ENCODE assay signal across 34 cellular contexts in genomic region chr2:130901061-130901460, GRCh38.
"Had no signal": no experiment of that assay in that cellular context is flagged by ENCODE, and none has a peak within 500 bp of the region (broad histone marks: within the 10 kb centered on the region; RNA-seq: fewer than 3 reads in every experiment).

No MANE protein-coding gene starts in this region.

- H3K4me3 Mint-ChIP-seq: activated B cell treated with CpG ODN at 0.5 μM for 24 hours; activated CD8-positive, alpha-beta memory T cell treated with anti-CD3 and anti-CD28 coated beads, Interleukin-2, amount 10 ng/mL, durations not matched to agents 7 days and 5 days; activated CD8-positive, alpha-beta T cell treated with anti-CD3 and anti-CD28 coated beads, Interleukin-2, amount 10 ng/mL, durations not matched to agents 7 days and 5 days; activated naive CD4-positive, alpha-beta T cell treated with anti-CD3 and anti-CD28 coated beads for 36 hours; activated naive CD4-positive, alpha-beta T cell treated with anti-CD3 and anti-CD28 coated beads, Interleukin-2, amount 50 U/mL, for 24 hours; activated naive CD8-positive, alpha-beta T cell treated with anti-CD3 and anti-CD28 coated beads for 36 hours; activated naive CD8-positive, alpha-beta T cell treated with anti-CD3 and anti-CD28 coated beads, Interleukin-2, amount 50 U/mL, for 24 hours; activated T-helper 1 cell treated with anti-CD3 and anti-CD28 coated beads, Interleukin-12 subunit alpha, Interleukin-12 subunit beta, Interleukin-2, Interleukin-4 antibody, amounts not matched to agents 30 ng/mL and 10 ng/mL and 1 ng/mL, durations not matched to agents 14 hours and 24 hours and 36 hours; brain; T-helper 2 cell treated with Interferon-gamma antibody and Interleukin-4, amounts not matched to agents 5 μg/mL and 100 μg/mL, for 36 hours had no signal

- H3K4me3 ChIP-seq: adrenal gland, ascending aorta, breast epithelium, cardiac muscle cell, colonic mucosa had no signal

- H3K27me3 ChIP-seq: adrenal gland, ascending aorta, breast epithelium, cardiac muscle cell, colonic mucosa had no signal

- H3K4me1 ChIP-seq: adrenal gland, ascending aorta, breast epithelium, colonic mucosa had no signal

- H3K27me3 Mint-ChIP-seq: activated naive CD8-positive, alpha-beta T cell treated with anti-CD3 and anti-CD28 coated beads, Interleukin-2, amount 50 U/mL, for 24 hours had no signal

- H3K4me1 Mint-ChIP-seq: activated B cell treated with CpG ODN at 0.5 μM for 24 hours; activated CD8-positive, alpha-beta memory T cell treated with anti-CD3 and anti-CD28 coated beads, Interleukin-2, amount 10 ng/mL, durations not matched to agents 7 days and 5 days; activated naive CD4-positive, alpha-beta T cell treated with anti-CD3 and anti-CD28 coated beads, Interleukin-2, amount 50 U/mL, for 24 hours; activated naive CD8-positive, alpha-beta T cell treated with anti-CD3 and anti-CD28 coated beads for 36 hours; activated naive CD8-positive, alpha-beta T cell treated with anti-CD3 and anti-CD28 coated beads, Interleukin-2, amount 50 U/mL, for 24 hours had no signal

- H3K36me3 ChIP-seq: adrenal gland, ascending aorta, breast epithelium, cardiac muscle cell, colonic mucosa, WERI-Rb-1 had no signal

- ATAC-seq: activated CD4-positive, CD25-positive, alpha-beta regulatory T cell treated with anti-CD3 and anti-CD28 coated beads, Interleukin-2, amount 50 U/mL, for 24 hours; activated CD8-positive, alpha-beta memory T cell treated with anti-CD3 and anti-CD28 coated beads, Interleukin-2, amount 10 ng/mL, durations not matched to agents 7 days and 5 days; activated CD8-positive, alpha-beta T cell treated with anti-CD3 and anti-CD28 coated beads, Interleukin-2, amount 10 ng/mL, durations not matched to agents 7 days and 5 days; activated naive CD8-positive, alpha-beta T cell treated with anti-CD3 and anti-CD28 coated beads, Interleukin-2, amount 50 U/mL, for 24 hours; T-helper 17 cell had no signal

- H3K9me3 Mint-ChIP-seq: activated naive CD4-positive, alpha-beta T cell treated with anti-CD3 and anti-CD28 coated beads for 36 hours; activated naive CD4-positive, alpha-beta T cell treated with anti-CD3 and anti-CD28 coated beads, Interleukin-2, amount 50 U/mL, for 24 hours; activated naive CD8-positive, alpha-beta T cell treated with anti-CD3 and anti-CD28 coated beads for 36 hours; activated naive CD8-positive, alpha-beta T cell treated with anti-CD3 and anti-CD28 coated beads, Interleukin-2, amount 50 U/mL, for 24 hours; activated T-helper 1 cell treated with anti-CD3 and anti-CD28 coated beads, Interleukin-12 subunit alpha, Interleukin-12 subunit beta, Interleukin-2, Interleukin-4 antibody, amounts not matched to agents 30 ng/mL and 10 ng/mL and 1 ng/mL, durations not matched to agents 14 hours and 24 hours and 36 hours; activated T-helper 2 cell treated with anti-CD3 and anti-CD28 coated beads, Interferon-gamma antibody, Interleukin-2, Interleukin-4, amounts not matched to agents 10 μg/mL and 5 μg/mL and 100 μg/mL, durations not matched to agents 14 hours and 24 hours and 36 hours; T-helper 2 cell treated with Interferon-gamma antibody and Interleukin-4, amounts not matched to agents 5 μg/mL and 100 μg/mL, for 36 hours had no signal

- H3K27ac Mint-ChIP-seq: activated B cell treated with CpG ODN at 0.5 μM for 24 hours; activated CD8-positive, alpha-beta memory T cell treated with anti-CD3 and anti-CD28 coated beads, Interleukin-2, amount 10 ng/mL, durations not matched to agents 7 days and 5 days; activated CD8-positive, alpha-beta T cell treated with anti-CD3 and anti-CD28 coated beads, Interleukin-2, amount 10 ng/mL, durations not matched to agents 7 days and 5 days; activated naive CD4-positive, alpha-beta T cell treated with anti-CD3 and anti-CD28 coated beads for 36 hours; activated naive CD4-positive, alpha-beta T cell treated with anti-CD3 and anti-CD28 coated beads, Interleukin-2, amount 50 U/mL, for 24 hours; activated naive CD8-positive, alpha-beta T cell treated with anti-CD3 and anti-CD28 coated beads for 36 hours; activated naive CD8-positive, alpha-beta T cell treated with anti-CD3 and anti-CD28 coated beads, Interleukin-2, amount 50 U/mL, for 24 hours; activated T-helper 1 cell treated with anti-CD3 and anti-CD28 coated beads, Interleukin-12 subunit alpha, Interleukin-12 subunit beta, Interleukin-2, Interleukin-4 antibody, amounts not matched to agents 30 ng/mL and 10 ng/mL and 1 ng/mL, durations not matched to agents 14 hours and 24 hours and 36 hours; activated T-helper 2 cell treated with anti-CD3 and anti-CD28 coated beads, Interferon-gamma antibody, Interleukin-2, Interleukin-4, amounts not matched to agents 10 μg/mL and 5 μg/mL and 100 μg/mL, durations not matched to agents 14 hours and 24 hours and 36 hours; brain; T-helper 17 cell; T-helper 2 cell treated with Interferon-gamma antibody and Interleukin-4, amounts not matched to agents 5 μg/mL and 100 μg/mL, for 36 hours had no signal

- H3K9me3 ChIP-seq: adrenal gland, ascending aorta, breast epithelium, colonic mucosa had no signal

- DNase-seq: activated B cell treated with CpG ODN at 0.5 μM for 24 hours; activated CD4-positive, alpha-beta T cell treated with anti-CD3 and anti-CD28 coated beads for 48 hours; activated CD4-positive, alpha-beta T cell treated with anti-CD3 and anti-CD28 coated beads, Interleukin-2, amount 50 U/mL, for 1 hour; activated CD4-positive, alpha-beta T cell treated with anti-CD3 and anti-CD28 coated beads, Interleukin-2, amount 50 U/mL, for 48 hours; activated CD8-positive, alpha-beta memory T cell treated with anti-CD3 and anti-CD28 coated beads, Interleukin-2, amount 10 ng/mL, durations not matched to agents 7 days and 5 days; activated CD8-positive, alpha-beta memory T cell treated with anti-CD3 and anti-CD28 coated beads, Interleukin-2, amount 50 U/mL, for 4 hours; activated CD8-positive, alpha-beta T cell treated with anti-CD3 and anti-CD28 coated beads, Interleukin-2, amount 10 ng/mL, durations not matched to agents 7 days and 5 days; activated effector memory CD4-positive, alpha-beta T cell treated with anti-CD3 and anti-CD28 coated beads, Interleukin-2, amount 50 U/mL, for 16 hours; activated naive CD4-positive, alpha-beta T cell treated with anti-CD3 and anti-CD28 coated beads for 36 hours; activated naive CD8-positive, alpha-beta T cell treated with anti-CD3 and anti-CD28 coated beads for 36 hours; activated naive CD8-positive, alpha-beta T cell treated with anti-CD3 and anti-CD28 coated beads, Interleukin-2, amount 50 U/mL, for 24 hours; activated T-cell treated with anti-CD3 and anti-CD28 coated beads, Interleukin-2, amount 50 U/mL, for 1 hour; activated T-cell treated with anti-CD3 and anti-CD28 coated beads, Interleukin-2, amount 50 U/mL, for 48 hours; adrenal gland; amygdala; central memory CD4-positive, alpha-beta T cell; cerebellar nuclear complex; colonic mucosa; effector CD8-positive, alpha-beta T cell; foreskin fibroblast; T-helper 1 cell; T-helper 17 cell; T1000; WERI-Rb-1 had no signal

- H3K27ac ChIP-seq: adrenal gland, ascending aorta, breast epithelium, cardiac muscle cell, colonic mucosa, epithelial cell of prostate, WERI-Rb-1 had no signal

- H3K36me3 Mint-ChIP-seq: activated CD8-positive, alpha-beta memory T cell treated with anti-CD3 and anti-CD28 coated beads, Interleukin-2, amount 10 ng/mL, durations not matched to agents 7 days and 5 days; activated naive CD4-positive, alpha-beta T cell treated with anti-CD3 and anti-CD28 coated beads, Interleukin-2, amount 50 U/mL, for 24 hours; activated naive CD8-positive, alpha-beta T cell treated with anti-CD3 and anti-CD28 coated beads for 36 hours; brain had no signal
